In the genomic region with DNA sequence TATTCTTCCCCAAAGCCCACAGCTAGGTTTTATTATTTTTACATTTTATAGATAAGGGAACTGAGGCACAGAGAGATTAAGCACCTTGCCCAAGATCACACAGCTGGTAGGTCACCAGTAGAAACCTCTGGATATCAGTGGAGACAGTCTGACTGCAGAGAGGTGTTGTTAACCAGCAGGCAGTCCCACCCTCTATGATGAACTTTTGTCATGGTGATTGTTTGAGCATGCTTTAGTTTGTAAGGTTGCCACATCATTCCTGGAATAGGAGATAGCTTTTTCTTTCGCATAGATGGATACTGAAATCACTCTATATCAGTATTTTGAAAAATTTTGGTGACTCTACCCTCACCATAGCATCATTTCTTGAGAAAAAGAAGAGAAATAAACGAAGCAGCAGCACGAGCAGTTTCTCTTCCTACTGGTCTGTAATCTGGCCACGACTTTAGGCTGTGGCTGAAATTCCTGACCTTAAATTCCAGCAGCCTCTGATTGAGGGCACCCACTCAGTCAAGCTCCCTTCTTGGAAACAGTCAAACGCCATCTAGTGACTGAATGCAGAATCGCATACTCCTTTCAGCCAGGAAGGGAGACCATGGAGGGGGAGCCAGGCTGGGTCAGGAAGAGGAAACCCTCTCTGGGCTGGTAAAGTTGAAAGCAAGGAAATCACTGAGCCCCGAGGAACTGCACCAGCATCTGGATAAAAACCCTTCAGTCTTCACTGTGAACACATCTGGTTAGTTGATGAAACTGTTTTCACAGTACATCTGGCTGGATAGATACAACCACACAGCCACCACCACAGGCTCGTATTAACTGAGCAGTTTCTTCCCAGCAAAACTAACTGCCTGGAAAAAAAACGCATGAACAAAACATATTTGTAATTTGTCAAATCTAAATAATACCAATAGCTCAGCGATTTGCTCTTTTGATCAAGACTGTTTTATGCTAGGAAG, we compare ENCODE assay signal across 8 cellular contexts.
DNase-seq lines count a peak whose midpoint lies in the region; ATAC-seq and TF ChIP-seq lines count a peak whose summit lies in the region.

No MANE protein-coding gene starts in this region.

- peak; percentile 99 for TF ChIP-seq CTCF in AG10803 (conservative IDR thresholded peaks at IDR 0.05; ENCODE audit: low read length)
- TF ChIP-seq CTCF in GM20000 (IDR thresholded peaks at IDR 0.05; ENCODE audit: extremely low read depth, missing control alignments): peak; percentile 85
- TF ChIP-seq CTCF in epithelial cell of esophagus (IDR thresholded peaks at IDR 0.05; ENCODE audit: insufficient read depth, low read depth, low read length, missing control alignments): peak; percentile 49

- H3K4me3 ChIP-seq in AG10803 (ENCODE audit: low read length) (no peak overlapping the region), epithelial cell of esophagus (ENCODE audit: low read length) (no peak overlapping the region)

- peak; percentile 89 for DNase-seq in AG10803 (ENCODE audit: low read depth)
- DNase-seq in GM20000 (ENCODE audit: low spot score): peak; percentile 61
- peak; percentile 38 for DNase-seq in NCI-H774 (lab: John Stamatoyannopoulos, UW)
- DNase-seq in activated CD8-positive, alpha-beta memory T cell treated with anti-CD3 and anti-CD28 coated beads for 48 hours (ENCODE audit: low read depth in 2 of 3, low spot score in 2 of 3): peak in 2 of 3 experiments; percentile 25 to 44
- DNase-seq in epithelial cell of esophagus (ENCODE audit: low read depth): peak; percentile 38
- DNase-seq in mucosa of gallbladder (ENCODE audit: low spot score): peak; percentile 67
- DNase-seq in stimulated activated naive CD4-positive, alpha-beta T cell treated with Interleukin-2 at 50 U/mL for 16 hours (lab: John Stamatoyannopoulos, UW): peak; percentile 3

- no peak for ATAC-seq in GM18907 (IDR thresholded peaks at IDR 0.05; ENCODE audit: unreplicated experiment)

Comparison
In these comparisons a context has a peak if more than half of its experiments do, and no peak if none do; other contexts are left out.
1. DNase-seq: peak in every context shown above with its lines; median percentile 89 in AG10803; 67 in mucosa of gallbladder; 61 in GM20000; 38 in NCI-H774; 38 in epithelial cell of esophagus; 34 in activated CD8-positive, alpha-beta memory T cell treated with anti-CD3 and anti-CD28 coated beads for 48 hours; 3 in stimulated activated naive CD4-positive, alpha-beta T cell treated with Interleukin-2 at 50 U/mL for 16 hours.
2. CTCF ChIP-seq: peak in every context shown above with its lines; median percentile 99 in AG10803; 85 in GM20000; 49 in epithelial cell of esophagus.